Comparison of ENCODE assay signal across 26 cellular contexts in the genomic region with DNA sequence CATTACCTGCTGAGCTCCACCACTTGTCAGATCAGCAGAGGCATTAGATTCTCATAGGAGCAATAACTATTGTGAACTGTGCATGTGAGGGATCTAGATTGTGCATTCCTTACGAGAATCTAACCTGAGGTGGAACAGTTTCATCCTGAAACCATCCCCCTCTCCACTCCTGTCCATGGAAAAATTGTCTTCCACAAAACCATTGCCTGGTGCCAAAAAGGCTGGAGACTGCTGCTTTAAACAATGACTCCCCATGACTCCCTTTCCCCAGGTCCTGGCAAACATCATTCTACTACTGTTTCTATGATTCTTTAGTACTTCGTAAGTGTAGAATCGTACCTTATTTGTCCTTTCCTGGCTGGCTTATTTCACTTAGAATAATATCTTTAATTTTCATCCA.
"Had no signal": no experiment of that assay in that cellular context is flagged by ENCODE, and none has a peak within 500 bp of the region (broad histone marks: within the 10 kb centered on the region; RNA-seq: fewer than 3 reads in every experiment).

No MANE protein-coding gene starts in this region.

- H3K4me1 ChIP-seq: body of pancreas, esophagus squamous epithelium, gastrocnemius medialis, pancreas, stomach, suprapubic skin, uterus had no signal

- H3K4me3 Mint-ChIP-seq: activated CD4-positive, alpha-beta memory T cell treated with anti-CD3 and anti-CD28 coated beads, Interleukin-2, amount 10 ng/mL, durations not matched to agents 7 days and 5 days; activated CD4-positive, alpha-beta T cell treated with anti-CD3 and anti-CD28 coated beads, Interleukin-2, amount 10 ng/mL, durations not matched to agents 24 days and 14 days; activated naive CD4-positive, alpha-beta T cell treated with anti-CD3 and anti-CD28 coated beads, Interleukin-2, amount 50 U/mL, for 24 hours; dendritic cell treated with granulocyte-macrophage colony-stimulating factor and Interleukin-4, amounts not matched to agents 40 ng/mL and 50 ng/mL, for 4 days; nephron progenitor cell; stimulated activated effector memory CD8-positive, alpha-beta T cell treated with anti-CD3 and anti-CD28 coated beads, Interleukin-12 subunit alpha, Interleukin-12 subunit beta, amount 100 ng/mL, for 72 hours had no signal

- H3K9me3 ChIP-seq: body of pancreas, esophagus squamous epithelium, gastrocnemius medialis, mucosa of descending colon, pancreas, stomach, suprapubic skin, tibial nerve, uterus had no signal

- ATAC-seq: body of pancreas; gastrocnemius medialis; left ventricle myocardium superior; mucosa of descending colon; pancreas; sciatic nerve; stimulated activated effector memory CD8-positive, alpha-beta T cell treated with anti-CD3 and anti-CD28 coated beads, Interleukin-12 subunit alpha, Interleukin-12 subunit beta, amount 100 ng/mL, for 72 hours had no signal

- H3K27me3 Mint-ChIP-seq: activated CD4-positive, alpha-beta memory T cell treated with anti-CD3 and anti-CD28 coated beads, Interleukin-2, amount 10 ng/mL, durations not matched to agents 7 days and 5 days; activated CD4-positive, alpha-beta T cell treated with anti-CD3 and anti-CD28 coated beads, Interleukin-2, amount 10 ng/mL, durations not matched to agents 24 days and 14 days; activated naive CD4-positive, alpha-beta T cell treated with anti-CD3 and anti-CD28 coated beads, Interleukin-2, amount 50 U/mL, for 24 hours; dendritic cell treated with granulocyte-macrophage colony-stimulating factor and Interleukin-4, amounts not matched to agents 40 ng/mL and 50 ng/mL, for 4 days had no signal

- H3K27ac Mint-ChIP-seq: activated CD4-positive, alpha-beta memory T cell treated with anti-CD3 and anti-CD28 coated beads, Interleukin-2, amount 10 ng/mL, durations not matched to agents 7 days and 5 days; activated CD4-positive, alpha-beta T cell treated with anti-CD3 and anti-CD28 coated beads, Interleukin-2, amount 10 ng/mL, durations not matched to agents 24 days and 14 days; activated naive CD4-positive, alpha-beta T cell treated with anti-CD3 and anti-CD28 coated beads, Interleukin-2, amount 50 U/mL, for 24 hours; dendritic cell treated with granulocyte-macrophage colony-stimulating factor and Interleukin-4, amounts not matched to agents 40 ng/mL and 50 ng/mL, for 4 days; nephron progenitor cell; stimulated activated effector memory CD8-positive, alpha-beta T cell treated with anti-CD3 and anti-CD28 coated beads, Interleukin-12 subunit alpha, Interleukin-12 subunit beta, amount 100 ng/mL, for 72 hours had no signal

- H3K4me1 Mint-ChIP-seq: activated CD4-positive, alpha-beta memory T cell treated with anti-CD3 and anti-CD28 coated beads, Interleukin-2, amount 10 ng/mL, durations not matched to agents 7 days and 5 days; activated CD4-positive, alpha-beta T cell treated with anti-CD3 and anti-CD28 coated beads, Interleukin-2, amount 10 ng/mL, durations not matched to agents 24 days and 14 days; activated naive CD4-positive, alpha-beta T cell treated with anti-CD3 and anti-CD28 coated beads, Interleukin-2, amount 50 U/mL, for 24 hours; nephron progenitor cell; stimulated activated effector memory CD8-positive, alpha-beta T cell treated with anti-CD3 and anti-CD28 coated beads, Interleukin-12 subunit alpha, Interleukin-12 subunit beta, amount 100 ng/mL, for 72 hours had no signal

- H3K27me3 ChIP-seq: body of pancreas, cardiac muscle cell, esophagus squamous epithelium, gastrocnemius medialis, pancreas, stomach, suprapubic skin, tibial nerve, uterus had no signal

- DNase-seq: activated CD4-positive, alpha-beta memory T cell treated with anti-CD3 and anti-CD28 coated beads, Interleukin-2, amount 10 ng/mL, durations not matched to agents 7 days and 5 days; activated CD4-positive, alpha-beta T cell treated with anti-CD3 and anti-CD28 coated beads, Interleukin-2, amount 10 ng/mL, durations not matched to agents 24 days and 14 days; activated gamma-delta T cell; anterior cingulate cortex; body of pancreas; effector memory CD4-positive, alpha-beta T cell; esophagus squamous epithelium; gastrocnemius medialis; hippocampal formation; kidney glomerular epithelial cell; left ventricle myocardium superior; mesenchymal stem cell; mucosa of descending colon; nephron progenitor cell; pancreas; small intestine; stimulated activated CD4-positive, alpha-beta T cell treated with anti-CD3 and anti-CD28 coated beads, Interleukin-2, amount 100 ng/mL, for 24 hours; stomach; uterus had no signal

- H3K36me3 ChIP-seq: uterus had no signal

- H3K4me3 ChIP-seq: body of pancreas, cardiac muscle cell, esophagus squamous epithelium, gastrocnemius medialis, mucosa of descending colon, pancreas, stomach, suprapubic skin, tibial nerve, uterus had no signal

- H3K9me3 Mint-ChIP-seq: activated CD4-positive, alpha-beta memory T cell treated with anti-CD3 and anti-CD28 coated beads, Interleukin-2, amount 10 ng/mL, durations not matched to agents 7 days and 5 days; activated CD4-positive, alpha-beta T cell treated with anti-CD3 and anti-CD28 coated beads, Interleukin-2, amount 10 ng/mL, durations not matched to agents 24 days and 14 days; activated naive CD4-positive, alpha-beta T cell treated with anti-CD3 and anti-CD28 coated beads, Interleukin-2, amount 50 U/mL, for 24 hours; dendritic cell treated with granulocyte-macrophage colony-stimulating factor and Interleukin-4, amounts not matched to agents 40 ng/mL and 50 ng/mL, for 4 days; nephron progenitor cell; stimulated activated effector memory CD8-positive, alpha-beta T cell treated with anti-CD3 and anti-CD28 coated beads, Interleukin-12 subunit alpha, Interleukin-12 subunit beta, amount 100 ng/mL, for 72 hours had no signal

- H3K27ac ChIP-seq: body of pancreas, cardiac muscle cell, esophagus squamous epithelium, gastrocnemius medialis, pancreas, stomach, suprapubic skin, tibial nerve, uterus had no signal
